Comparison of ENCODE assay signal across 23 cellular contexts in genomic region chr13:91384891-91385290, GRCh38. TPM values are rescaled to one million over a fixed set of nuclear protein-coding genes. Genes with fewer than 3 reads are reported as not detected.
DNase-seq lines count a peak whose midpoint lies in the region; ATAC-seq, FAIRE-seq and TF ChIP-seq lines count a peak whose summit lies in the region.
"Had no signal": no experiment of that assay in that cellular context is flagged by ENCODE, and none has a peak within 500 bp of the region (broad histone marks: within the 10 kb centered on the region; RNA-seq: fewer than 3 reads in every experiment).

No MANE protein-coding gene starts in this region.

- peak; percentile 48 for FAIRE-seq in D721Med (lab: Jason Lieb, UNC)
- FAIRE-seq: A549, GM12878, GM12892, GM18507 had no signal

- ATAC-seq in HG03108 (IDR thresholded peaks at IDR 0.05; ENCODE audit: unreplicated experiment): no peak
- ATAC-seq: A549; CD8-positive, alpha-beta T cell; GM12878 had no signal

- in situ Hi-C loops in SK-MEL-5 (cut with HindIII; ENCODE audit: low pct_unique_long_range_greater_than_20kb, low sequenced_read_pairs): no loop called here

- DNase-seq in D721Med (ENCODE audit: insufficient read length, low spot score): no peak
- peak; percentile 59 for DNase-seq in SK-MEL-5 (ENCODE audit: low read depth, low spot score)
- peak; percentile 37 for DNase-seq in foreskin melanocyte
- no peak for DNase-seq in effector CD4-positive, alpha-beta T cell
- DNase-seq: AML-193; Caco-2; Calu3; CD4-positive, alpha-beta T cell; CD8-positive, alpha-beta T cell; DMS 273 treated with DMSO at 0.1 percent for 48 hours; DMS153; DMS53; DMS79; DND-41; EL; GDM1 had no signal

- TF ChIP-seq CTCF in D721Med (IDR thresholded peaks at IDR 0.05; ENCODE audit: insufficient read depth, missing control alignments): no peak

RNA-seq across cellular contexts. Expression of gene GPC5, which starts 13.5 kb away (rescaled TPM):
- 0.50 and 2.5 TPM in 2 replicates for total RNA-seq in SK-MEL-5 (2014; rRNA removed; shearing (Covaris generic))
- polyA plus RNA-seq in SK-MEL-5 (2015; cell fraction: cytosol; rRNA removed): 0.70 and 0.81 TPM in 2 replicates
- 2.3 and 5.3 TPM in 2 replicates for polyA plus RNA-seq in SK-MEL-5 (2015; cell fraction: nucleus; rRNA removed)
- total RNA-seq: A172; Calu3; CD4-positive, alpha-beta T cell had no signal
- polyA plus RNA-seq: A549, BJ had no signal

RNA-seq across cellular contexts. Expression of gene MIR17HG, which starts 37.4 kb away (rescaled TPM):
- 9.1 and 9.8 TPM in 2 replicates for total RNA-seq in SK-MEL-5 (2014; rRNA removed; shearing (Covaris generic))
- 0.31 TPM in 1 of 2 replicates, not detected in the other for polyA plus RNA-seq in SK-MEL-5 (2015; cell fraction: cytosol; rRNA removed)
- polyA plus RNA-seq in SK-MEL-5 (2015; cell fraction: nucleus; rRNA removed): 30.2 and 36.4 TPM in 2 replicates

Comparison
In these comparisons a context has a peak if more than half of its experiments do, and no peak if none do; other contexts are left out.
1. DNase-seq: peak in SK-MEL-5 (single experiment) and foreskin melanocyte (single experiment); none in D721Med (single experiment) and effector CD4-positive, alpha-beta T cell (single experiment).